Comparison of ENCODE assay signal across 17 cellular contexts in genomic region chr2:18550383-18550905, GRCh38. TPM values are rescaled to one million over a fixed set of nuclear protein-coding genes. Genes with fewer than 3 reads are reported as not detected.
DNase-seq lines count a peak whose midpoint lies in the region; ATAC-seq and TF ChIP-seq lines count a peak whose summit lies in the region.
"Had no signal": no experiment of that assay in that cellular context is flagged by ENCODE, and none has a peak within 500 bp of the region (broad histone marks: within the 10 kb centered on the region; RNA-seq: fewer than 3 reads in every experiment).

No MANE protein-coding gene starts in this region.

- peaks cover 8% of the 10 kb centered on the region for H3K4me1 ChIP-seq in RWPE2 (ENCODE audit: insufficient read depth, poor library complexity, severe bottlenecking)
- peaks cover 18 to 88% (median 47%) of the 10 kb centered on the region in 4 donors for H3K4me1 ChIP-seq in stomach
- H3K4me1 ChIP-seq: Caco-2 had no signal

- TF ChIP-seq POLR2A in stomach (IDR thresholded peaks at IDR 0.05) = no peak

- H3K4me3 ChIP-seq in RWPE2 (ENCODE audit: severe bottlenecking) (no peak overlapping the region), stomach (no peak overlapping the region)

- peak; percentile 18 for DNase-seq in OCI-M1 (lab: John Stamatoyannopoulos, UW)
- no peak for DNase-seq in RWPE2 (ENCODE audit: low spot score)
- no peak for DNase-seq in epithelial cell of prostate (ENCODE audit: low read depth, low spot score)
- DNase-seq in stomach = no peak
- no peak for DNase-seq in NCI-H2227 treated with DMSO at 0.1 percent for 48 hours (lab: John Stamatoyannopoulos, UW)
- no peak for DNase-seq in SW 1271 (lab: John Stamatoyannopoulos, UW)
- DNase-seq: AML-193; Caco-2; CD4-positive, alpha-beta T cell; GOT3; H7; HFFc6; IMR-90 had no signal

- ATAC-seq in RWPE2 (ENCODE audit: low read depth) = no peak
- ATAC-seq in GM18873 (IDR thresholded peaks at IDR 0.05; ENCODE audit: low FRiP score, unreplicated experiment) = no peak
- ATAC-seq: HCT116 had no signal

- H3K36me3 ChIP-seq in RWPE2 (ENCODE audit: low read depth) (peaks cover 10% of the 10 kb centered on the region), stomach (peaks cover 2 to 17% (median 16%) of the 10 kb centered on the region in 4 donors)

- H3K27ac ChIP-seq in RWPE2 (ENCODE audit: poor library complexity, severe bottlenecking) (peak overlapping the region; percentile 37), epithelial cell of prostate (peak overlapping the region; percentile 50), stomach (peak overlapping the region in 4 of 5 donors; percentile 11 to 75 (median 49))
- H3K27ac ChIP-seq: C4-2B had no signal

- H3K9me3 ChIP-seq in RWPE2 (ENCODE audit: severe bottlenecking) (no peaks in the 10 kb centered on the region), stomach (no peaks in the 10 kb centered on the region)
- H3K9me3 ChIP-seq: Caco-2 had no signal

- intact Hi-C loops in stomach (cut with DNase I; ENCODE audit: low total_unique reads) = no loop called here

- no peak for TF ChIP-seq EP300 in stomach (IDR thresholded peaks at IDR 0.05)

- H3K27me3 ChIP-seq in RWPE2 (ENCODE audit: insufficient read depth, poor library complexity, severe bottlenecking) (no peaks in the 10 kb centered on the region), stomach (no peaks in the 10 kb centered on the region)

- TF ChIP-seq CTCF in RWPE2 (IDR thresholded peaks at IDR 0.05; ENCODE audit: poor library complexity, severe bottlenecking) = no peak
- TF ChIP-seq CTCF in stomach (IDR thresholded peaks at IDR 0.05) = no peak

- 37 to 68% (median 44%) methylated on average over 3 of the region's 3 CpGs for WGBS in stomach, 5 donors

RNA-seq across cellular contexts. Expression of gene RDH14, which starts 10.0 kb away (rescaled TPM):
- total RNA-seq in stomach = 10 to 100 TPM in 4 of 5 donors, not detected in 1; 34.9 to 66.1 (median 45.6) TPM
- 10 to 100 TPM; 13.3 to 16.9 (median 15.4) TPM for polyA plus RNA-seq in stomach

RNA-seq across cellular contexts. Expression of gene NT5C1B, which starts 38.9 kb away (rescaled TPM):
- not detected for total RNA-seq in stomach
- polyA plus RNA-seq in stomach = not detected
- total RNA-seq: Caco-2; CD4-positive, alpha-beta T cell; H7; HFFc6; IMR-90 had no signal
- polyA plus RNA-seq: BJ, IMR-90 had no signal
